Comparison of ENCODE assay signal across 23 cellular contexts in genomic region chr3:129010316-129010956, GRCh38. TPM values are rescaled to one million over a fixed set of nuclear protein-coding genes. Genes with fewer than 3 reads are reported as not detected.
DNase-seq lines count a peak whose midpoint lies in the region; ATAC-seq and TF ChIP-seq lines count a peak whose summit lies in the region.
"Had no signal": no experiment of that assay in that cellular context is flagged by ENCODE, and none has a peak within 500 bp of the region (broad histone marks: within the 10 kb centered on the region; RNA-seq: fewer than 3 reads in every experiment).

No MANE protein-coding gene starts in this region.

- peaks cover 15% of the 10 kb centered on the region for H3K4me1 Mint-ChIP-seq in central memory CD8-positive, alpha-beta T cell

- no peak overlapping the region for H3K4ac ChIP-seq in mesenchymal stem cell (ENCODE audit: low read depth in 1 of 2, low read length in 2 of 2)

- peak overlapping the region; percentile 53 for H3K27ac Mint-ChIP-seq in central memory CD8-positive, alpha-beta T cell (ENCODE audit: low read depth)
- H3K27ac Mint-ChIP-seq: CD8-positive, alpha-beta T cell had no signal

- H2BK12ac ChIP-seq in mesenchymal stem cell (ENCODE audit: low read length in 2 of 2): no peak overlapping the region

- no peak overlapping the region for H2AK5ac ChIP-seq in mesenchymal stem cell (ENCODE audit: low read length, severe bottlenecking)

- H3K4me3 ChIP-seq in HEK293 (ENCODE audit: low read depth, low read length): no peak overlapping the region
- no peak overlapping the region for H3K4me3 ChIP-seq in mesenchymal stem cell (ENCODE audit: insufficient read depth in 1 of 2, low read depth in 1 of 2, low read length in 2 of 2)
- H3K4me3 ChIP-seq in PC-9: no peak overlapping the region
- H3K4me3 ChIP-seq: BLaER1 had no signal

- no peaks in the 10 kb centered on the region for H3K9me3 Mint-ChIP-seq in central memory CD8-positive, alpha-beta T cell
- H3K9me3 Mint-ChIP-seq: CD8-positive, alpha-beta T cell had no signal

- H3K36me3 ChIP-seq in HEK293 (ENCODE audit: control insufficient read depth in 2 of 2, insufficient read depth in 1 of 2, low read length in 2 of 2) (no peaks in the 10 kb centered on the region), mesenchymal stem cell (ENCODE audit: control insufficient read depth in 1 of 2, insufficient read depth in 2 of 2, low read depth in 1 of 2, low read length in 2 of 2) (no peaks in the 10 kb centered on the region), PC-9 (ENCODE audit: low read depth) (no peaks in the 10 kb centered on the region)
- H3K36me3 ChIP-seq: BLaER1 had no signal

- H2BK15ac ChIP-seq in mesenchymal stem cell (ENCODE audit: low read depth, poor library complexity, severe bottlenecking): peak overlapping the region; percentile 13

- intact Hi-C loops in PC-9 (cut with micrococcal nuclease; ENCODE audit: unreplicated experiment): no loop called here

- H4K8ac ChIP-seq in mesenchymal stem cell (ENCODE audit: low read length): no peak overlapping the region

- H2BK5ac ChIP-seq in mesenchymal stem cell (ENCODE audit: low read depth, low read length, poor library complexity, severe bottlenecking): no peak overlapping the region

- CTCF ChIA-PET in HEK293 (lab: Yijun Ruan, JAX) (interaction anchor here (0.5 kb wide), 1 partner anchor 43 kb away, joined by 4 read pairs; no protein-coding TSS in a partner anchor), PC-9 (lab: Charles Lee) (interaction anchor here (0.6 kb wide), 1 partner anchor 1101 kb away, joined by 3 read pairs; no protein-coding TSS in a partner anchor)

- H3K23ac ChIP-seq in mesenchymal stem cell (ENCODE audit: low read length in 2 of 2): no peak overlapping the region

- BruUV-seq in PC-9 (replicated peaks; lab: Mats Ljungman, UMichigan): no TSS peak

- H4K91ac ChIP-seq in mesenchymal stem cell (ENCODE audit: low read length): no peak overlapping the region

- H3K27ac ChIP-seq in HEK293 (ENCODE audit: extremely low read depth, low read depth, low read length): no peak overlapping the region
- H3K27ac ChIP-seq in mesenchymal stem cell (ENCODE audit: low read length, poor library complexity, severe bottlenecking): no peak overlapping the region
- no peak overlapping the region for H3K27ac ChIP-seq in PC-9
- H3K27ac ChIP-seq: BLaER1 had no signal

- ATAC-seq in central memory CD8-positive, alpha-beta T cell (replicated peaks; ENCODE audit: extremely low read depth, poor library complexity, severe bottlenecking): no peak
- ATAC-seq in GM18861 (IDR thresholded peaks at IDR 0.05; ENCODE audit: unreplicated experiment): no peak
- ATAC-seq: CD8-positive, alpha-beta T cell; Panc1 had no signal

- POLR2A ChIA-PET in HEK293 (lab: Yijun Ruan, JAX) (no interaction called here), PC-9 (lab: Charles Lee; ENCODE audit: unreplicated experiment) (no interaction called here)

- no peaks in the 10 kb centered on the region for H3F3A ChIP-seq in PC-9 (ENCODE audit: insufficient read depth, low read depth)

- H3K79me2 ChIP-seq in PC-9 (ENCODE audit: low read depth): no peaks in the 10 kb centered on the region

- no peak for TF ChIP-seq CTCF in HEK293 (tag by site-specific recombination; IDR thresholded peaks at IDR 0.05)
- no peak for TF ChIP-seq CTCF in PC-9 (conservative IDR thresholded peaks at IDR 0.05)

- H3K36me3 Mint-ChIP-seq in central memory CD8-positive, alpha-beta T cell (ENCODE audit: insufficient read depth): no peaks in the 10 kb centered on the region
- H3K36me3 Mint-ChIP-seq: CD8-positive, alpha-beta T cell had no signal

- 61% methylated on average over 9 of the region's 9 CpGs for WGBS in mesenchymal stem cell

- H4K20me1 ChIP-seq in PC-9 (ENCODE audit: insufficient read depth): no peaks in the 10 kb centered on the region
- H4K20me1 ChIP-seq: BLaER1 had no signal

- H2BK120ac ChIP-seq in mesenchymal stem cell (ENCODE audit: low read depth, low read length): no peak overlapping the region

- no peak overlapping the region for H3K14ac ChIP-seq in mesenchymal stem cell (ENCODE audit: low read length in 2 of 2)

- no peak for DNase-seq in central memory CD8-positive, alpha-beta T cell (ENCODE audit: low spot score in 2 of 2)
- DNase-seq in mesenchymal stem cell (no peak), retina (peak; percentile 50), PC-9 (no peak)
- no peak for DNase-seq in stimulated activated CD4-positive, alpha-beta T cell treated with anti-CD3 and anti-CD28 coated beads, Interleukin-12 subunit alpha, Interleukin-12 subunit beta, amount 100 ng/mL, for 4 hours
- no peak for DNase-seq in NK-92 treated with Interleukin-12 subunit alpha and Interleukin-12 subunit beta, amount 100 ng/mL, for 24 hours (lab: John Stamatoyannopoulos, UW)
- DNase-seq: CD8-positive, alpha-beta T cell; GOT3; HCEC 1CT; KBM-7; MM.1S; NCI-H1048; NCI-H1436 treated with DMSO at 0.1 percent for 48 hours; NCI-H2029; NCI-H2227 treated with DMSO at 0.1 percent for 48 hours; NCI-H510A treated with DMSO at 0.1 percent for 48 hours; NCI-H748 treated with DMSO at 0.1 percent for 48 hours had no signal

- H3K27me3 ChIP-seq in mesenchymal stem cell (ENCODE audit: control insufficient read depth in 1 of 2, insufficient read depth in 1 of 2, low read length in 2 of 2): peaks cover 56% of the 10 kb centered on the region in 2 experiments
- H3K27me3 ChIP-seq in PC-9 (ENCODE audit: insufficient read depth, low read depth): no peaks in the 10 kb centered on the region

- H3K18ac ChIP-seq in mesenchymal stem cell (ENCODE audit: low read depth in 1 of 2, low read length in 2 of 2): no peak overlapping the region

- no peak overlapping the region for H3K9ac ChIP-seq in mesenchymal stem cell (ENCODE audit: low read length)
- H3K9ac ChIP-seq: BLaER1 had no signal

- H2AFZ ChIP-seq in mesenchymal stem cell (ENCODE audit: low read depth, low read length) (no peak overlapping the region), PC-9 (no peak overlapping the region)

- no peaks in the 10 kb centered on the region for H3K79me1 ChIP-seq in mesenchymal stem cell (replicated peaks; ENCODE audit: low read length, poor library complexity, severe bottlenecking)

- H3K9me3 ChIP-seq in HEK293 (ENCODE audit: control insufficient read depth, insufficient read depth, low read depth, low read length) (no peaks in the 10 kb centered on the region), mesenchymal stem cell (ENCODE audit: control insufficient read depth, low read length) (no peaks in the 10 kb centered on the region), PC-9 (ENCODE audit: insufficient read depth, low read depth) (no peaks in the 10 kb centered on the region)
- H3K9me3 ChIP-seq: BLaER1 had no signal

- H3K4me2 ChIP-seq in mesenchymal stem cell (ENCODE audit: low read length, poor library complexity, severe bottlenecking) (no peak overlapping the region), PC-9 (no peak overlapping the region)
- H3K4me2 ChIP-seq: BLaER1 had no signal

- H3K27me3 Mint-ChIP-seq in central memory CD8-positive, alpha-beta T cell: no peaks in the 10 kb centered on the region

- no peaks in the 10 kb centered on the region for H3K4me1 ChIP-seq in HEK293 (ENCODE audit: control insufficient read depth, insufficient read depth, low read length)
- H3K4me1 ChIP-seq in mesenchymal stem cell (ENCODE audit: control insufficient read depth, insufficient read depth, low read depth, low read length): no peaks in the 10 kb centered on the region
- H3K4me1 ChIP-seq in PC-9 (replicated peaks; ENCODE audit: insufficient read depth): peaks cover 4% of the 10 kb centered on the region; the same call in 1 of the 2 replicates

- H3K9me2 ChIP-seq in PC-9 (ENCODE audit: insufficient read depth): no peaks in the 10 kb centered on the region

- H3K4me3 Mint-ChIP-seq in central memory CD8-positive, alpha-beta T cell: no peak overlapping the region
- H3K4me3 Mint-ChIP-seq: CD8-positive, alpha-beta T cell had no signal

TF ChIP-seq in HEK293, 187 proteins besides CTCF, POLR2A, EP300 and RAD21:
- peak; percentile 92 for TF ChIP-seq ZFHX2 (tag by site-specific recombination; conservative IDR thresholded peaks at IDR 0.05)
- no peak for TF ChIP-seq ZNF560 (tag by site-specific recombination; IDR thresholded peaks at IDR 0.05; ENCODE audit: borderline replicate concordance)
- peak; percentile 95 for TF ChIP-seq EGR2 (tag by site-specific recombination; IDR thresholded peaks at IDR 0.05; ENCODE audit: low read depth)

RNA-seq across cellular contexts. Expression of gene EFCC1, which starts 9.3 kb away (rescaled TPM):
- 3.9 TPM for polyA plus RNA-seq in mesenchymal stem cell (2013, experiment 1 of 2)
- 4.3 TPM for polyA plus RNA-seq in mesenchymal stem cell (2013, experiment 2 of 2)
- 0.24 and 0.43 TPM in 2 replicates for total RNA-seq in PC-9 (2021)
- total RNA-seq: G401, HT1080 had no signal

RNA-seq across cellular contexts. Expression of gene CFAP92, which starts 16.6 kb away (rescaled TPM):
- 1.0 TPM for polyA plus RNA-seq in mesenchymal stem cell (2013, experiment 1 of 2)
- 1.0 TPM for polyA plus RNA-seq in mesenchymal stem cell (2013, experiment 2 of 2)
- 4.3 and 4.8 TPM in 2 replicates for total RNA-seq in PC-9 (2021)
- total RNA-seq: G401, HT1080 had no signal

RNA-seq across cellular contexts. Expression of gene GP9, which starts 50.1 kb away (rescaled TPM):
- polyA plus RNA-seq in mesenchymal stem cell (2013, experiment 1 of 2): not detected
- polyA plus RNA-seq in mesenchymal stem cell (2013, experiment 2 of 2): not detected
- not detected in 2 replicates for total RNA-seq in PC-9 (2021)
- total RNA-seq: CD8-positive, alpha-beta T cell; G401; HT1080 had no signal
